8 cellular contexts compared by ENCODE assay signal in genomic region chr9:132412089-132412488, GRCh38. TPM values are rescaled to one million over a fixed set of nuclear protein-coding genes. Genes with fewer than 3 reads are reported as not detected.
A peak's percentile ranks its signal among the peaks of the same experiment; 100 is the strongest.
DNase-seq lines count a peak whose midpoint lies in the region; ATAC-seq, FAIRE-seq and TF ChIP-seq lines count a peak whose summit lies in the region.

No MANE protein-coding gene starts in this region.

- no peaks in the 10 kb centered on the region for H3K9me3 ChIP-seq in sigmoid colon

- TF ChIP-seq CTCF in D721Med (IDR thresholded peaks at IDR 0.05; ENCODE audit: insufficient read depth, missing control alignments) (peak; percentile 54), sigmoid colon (IDR thresholded peaks at IDR 0.05) (no peak)

- intact Hi-C loops in sigmoid colon (cut with DNase I) = loop anchor here (5.0 to 10.0 kb wide), 2 partner anchors 165 to 393 kb away; no protein-coding TSS in a partner anchor

- H3K27ac ChIP-seq in sigmoid colon = no peak overlapping the region

- peaks cover 0 to 24% (median 22%) of the 10 kb centered on the region in 4 donors for H3K4me1 ChIP-seq in sigmoid colon

- 10% methylated on average over 8 of the region's 8 CpGs for WGBS in sigmoid colon, 2 donors

- no peak for FAIRE-seq in D721Med (lab: Jason Lieb, UNC)

- TF ChIP-seq EP300 in sigmoid colon (IDR thresholded peaks at IDR 0.05) = no peak

- H3K36me3 ChIP-seq in sigmoid colon = no peaks in the 10 kb centered on the region

- H3K27me3 ChIP-seq in sigmoid colon = peaks cover 26 to 77% (median 63%) of the 10 kb centered on the region in 3 donors

- ATAC-seq in GM19328 (IDR thresholded peaks at IDR 0.05; ENCODE audit: unreplicated experiment) = no peak

- CTCF ChIA-PET in HEK293T (lab: Yijun Ruan, JAX) = interaction anchor here (0.6 kb wide), 2 partner anchors 17 to 372 kb away, joined by 3 to 5 read pairs; no protein-coding TSS in a partner anchor

- DNase-seq in D721Med (ENCODE audit: insufficient read length, low spot score) = no peak
- peak; percentile 50 for DNase-seq in HEK293T (ENCODE audit: extremely low spot score)
- DNase-seq in activated CD4-positive, alpha-beta T cell treated with anti-CD3 and anti-CD28 coated beads, Interleukin-2, amount 50 U/mL, for 48 hours = peak; percentile 30 to 37
- peak; percentile 26 for DNase-seq in germinal center (ENCODE audit: low spot score)
- DNase-seq in cerebellum (ENCODE audit: low spot score) = no peak
- DNase-seq in dedifferentiated amniotic fluid mesenchymal stem cell (ENCODE audit: extremely low spot score) = no peak
- DNase-seq in sigmoid colon = no peak

- POLR2A ChIA-PET in HEK293T (lab: Yijun Ruan, JAX) = interaction anchor here (0.6 kb wide), 1 partner anchor 382 kb away, joined by 3 read pairs; no protein-coding TSS in a partner anchor

- no peak for TF ChIP-seq POLR2A in sigmoid colon (IDR thresholded peaks at IDR 0.05)

- H3K4me3 ChIP-seq in sigmoid colon = no peak overlapping the region

TF ChIP-seq in HEK293T, 16 proteins besides CTCF, POLR2A, EP300 and RAD21:
- no peak for TF ChIP-seq ARNT (IDR thresholded peaks at IDR 0.05)
- no peak for TF ChIP-seq PKNOX1 (IDR thresholded peaks at IDR 0.05)
- TF ChIP-seq L3MBTL2 (conservative IDR thresholded peaks at IDR 0.05) = no peak
- no peak for TF ChIP-seq FOXK2 (IDR thresholded peaks at IDR 0.05)
- no peak for TF ChIP-seq BHLHE40 (IDR thresholded peaks at IDR 0.05; ENCODE audit: borderline replicate concordance)
- TF ChIP-seq ELF4 (IDR thresholded peaks at IDR 0.05) = no peak
- TF ChIP-seq FOXM1 (IDR thresholded peaks at IDR 0.05; ENCODE audit: borderline replicate concordance) = no peak
- TF ChIP-seq SP1 (IDR thresholded peaks at IDR 0.05) = no peak
- TF ChIP-seq TARDBP (IDR thresholded peaks at IDR 0.05) = no peak
- TF ChIP-seq NFRKB (IDR thresholded peaks at IDR 0.05) = no peak
- no peak for TF ChIP-seq HDGF (IDR thresholded peaks at IDR 0.05; ENCODE audit: borderline replicate concordance)
- no peak for TF ChIP-seq SUZ12 (IDR thresholded peaks at IDR 0.05)
- no peak for TF ChIP-seq LEF1 (IDR thresholded peaks at IDR 0.05; ENCODE audit: borderline replicate concordance)
- TF ChIP-seq ZNF384 (IDR thresholded peaks at IDR 0.05) = no peak
- TF ChIP-seq CTBP1 (IDR thresholded peaks at IDR 0.05; ENCODE audit: borderline replicate concordance) = no peak
- TF ChIP-seq FOXA1 (IDR thresholded peaks at IDR 0.05) = no peak

RNA-seq across cellular contexts. Expression of gene CFAP77, which starts 2.1 kb away (rescaled TPM):
- total RNA-seq in cerebellum (0.36 TPM), sigmoid colon (not detected)
- polyA plus RNA-seq in sigmoid colon = not detected

RNA-seq across cellular contexts. Expression of gene TTF1, which starts 5.4 kb away (rescaled TPM):
- total RNA-seq in cerebellum (8.5 TPM), sigmoid colon (10 to 100 TPM in 3 of 4 donors, 1 to 10 TPM in 1; 8.9 to 20.9 (median 14.2) TPM)
- 10 to 100 TPM in 2 of 3 donors, 1 to 10 TPM in 1; 6.6 to 18.3 (median 14.6) TPM for polyA plus RNA-seq in sigmoid colon

RNA-seq across cellular contexts. Expression of gene SETX, which starts 57.3 kb away (rescaled TPM):
- total RNA-seq in cerebellum (69.1 TPM), sigmoid colon (10 to 100 TPM; 45.5 to 58.2 (median 54.6) TPM)
- polyA plus RNA-seq in sigmoid colon = 10 to 100 TPM in 2 of 3 donors, 1 to 10 TPM in 1; 8.8 to 30.6 (median 10.2) TPM

Comparison
In these comparisons a context has a peak if more than half of its experiments do, and no peak if none do; other contexts are left out.
1. DNase-seq: peak in HEK293T (single experiment), activated CD4-positive, alpha-beta T cell treated with anti-CD3 and anti-CD28 coated beads, Interleukin-2, amount 50 U/mL, for 48 hours (2 of 2) and germinal center (single experiment); none in D721Med (single experiment), cerebellum (single experiment), dedifferentiated amniotic fluid mesenchymal stem cell (single experiment) and sigmoid colon (single experiment).